In the genomic region with DNA sequence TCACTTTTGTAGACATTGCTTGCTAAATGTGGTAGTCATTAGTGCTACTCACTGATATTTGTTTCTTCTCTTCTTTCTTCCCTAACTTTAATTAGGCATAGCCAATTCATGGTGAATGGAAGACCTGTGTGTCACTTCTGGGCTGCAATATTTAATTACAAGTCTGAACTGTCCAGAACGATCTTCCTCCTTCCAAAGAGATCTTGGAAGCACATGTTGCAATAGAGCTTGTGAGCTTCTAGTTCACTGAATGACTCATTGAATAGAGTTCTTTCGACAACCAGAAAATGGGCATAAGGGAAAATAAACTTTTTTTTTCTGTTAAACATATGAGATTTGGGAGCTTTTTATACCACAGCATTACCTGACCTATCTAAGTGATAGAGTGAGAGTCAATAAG, we compare ENCODE assay signal across 22 cellular contexts.
DNase-seq lines count a peak whose midpoint lies in the region; ATAC-seq and TF ChIP-seq lines count a peak whose summit lies in the region.
"Had no signal": no experiment of that assay in that cellular context is flagged by ENCODE, and none has a peak within 500 bp of the region (broad histone marks: within the 10 kb centered on the region; RNA-seq: fewer than 3 reads in every experiment).

No MANE protein-coding gene starts in this region.

- H3K27ac Mint-ChIP-seq in T-helper 17 cell = no peak overlapping the region
- H3K27ac Mint-ChIP-seq: activated T-helper 17 cell treated with anti-CD3 and anti-CD28 coated beads, Interleukin-2, amount 50 U/mL, for 72 hours; H9; IgD-negative memory B cell had no signal

- H3K4me3 ChIP-seq in brain microvascular endothelial cell (ENCODE audit: low read depth, low read length) = no peak overlapping the region
- H3K4me3 ChIP-seq: right atrium auricular region, SK-N-MC, upper lobe of left lung had no signal

- no peaks in the 10 kb centered on the region for H3K36me3 Mint-ChIP-seq in T-helper 17 cell (ENCODE audit: low read depth)
- H3K36me3 Mint-ChIP-seq: IgD-negative memory B cell had no signal

- DNase-seq in EL = peak; percentile 38
- peak; percentile 71 for DNase-seq in MV-4-11 (lab: John Stamatoyannopoulos, UW)
- DNase-seq in brain microvascular endothelial cell = peak; percentile 24
- peak; percentile 18 for DNase-seq in foreskin melanocyte
- DNase-seq in effector CD8-positive, alpha-beta T cell (lab: John Stamatoyannopoulos, UW) = no peak
- no peak for DNase-seq in T-helper 17 cell
- DNase-seq in NCI-H2107 (lab: John Stamatoyannopoulos, UW) = no peak
- no peak for DNase-seq in NCI-H1092 treated with DMSO at 0.1 percent for 48 hours (lab: John Stamatoyannopoulos, UW)
- DNase-seq: activated CD4-positive, alpha-beta T cell treated with anti-CD3 and anti-CD28 coated beads for 1 hour; DND-41; H9; left ventricle myocardium superior; NCI-H1048; NCI-H2081; NCI-H524; stimulated activated CD4-positive, alpha-beta T cell treated with anti-CD3 and anti-CD28 coated beads, Interleukin-15, amount 100 ng/mL, for 24 hours; stimulated activated naive CD4-positive, alpha-beta T cell; upper lobe of left lung had no signal

- no peaks in the 10 kb centered on the region for H3K36me3 ChIP-seq in brain microvascular endothelial cell (replicated peaks)
- H3K36me3 ChIP-seq: right atrium auricular region, upper lobe of left lung had no signal

- no peaks in the 10 kb centered on the region for H3K9me3 ChIP-seq in T-helper 17 cell (ENCODE audit: control insufficient read depth, low read length, poor library complexity, severe bottlenecking)
- H3K9me3 ChIP-seq: right atrium auricular region, upper lobe of left lung had no signal

- TF ChIP-seq CTCF in brain microvascular endothelial cell (IDR thresholded peaks at IDR 0.05; ENCODE audit: low read depth, low read length, missing control alignments) = no peak

- no peaks in the 10 kb centered on the region for H3K27me3 ChIP-seq in brain microvascular endothelial cell (replicated peaks)
- H3K27me3 ChIP-seq: right atrium auricular region, upper lobe of left lung had no signal

- in situ Hi-C loops in brain microvascular endothelial cell (cut with HindIII; ENCODE audit: low pct_ligation_motif_present, low sequenced_read_pairs) = no loop called here

- no peaks in the 10 kb centered on the region for H3K4me1 Mint-ChIP-seq in T-helper 17 cell
- H3K4me1 Mint-ChIP-seq: activated T-helper 17 cell treated with anti-CD3 and anti-CD28 coated beads, Interleukin-2, amount 50 U/mL, for 72 hours; H9; IgD-negative memory B cell had no signal

- no peak overlapping the region for H3K27ac ChIP-seq in brain microvascular endothelial cell
- H3K27ac ChIP-seq: right atrium auricular region, SK-N-MC, upper lobe of left lung had no signal

- no peak for ATAC-seq in T-helper 17 cell
- ATAC-seq: activated T-helper 17 cell treated with anti-CD3 and anti-CD28 coated beads, Interleukin-2, amount 50 U/mL, for 72 hours; left ventricle myocardium superior had no signal

- H3K27me3 Mint-ChIP-seq in T-helper 17 cell = no peaks in the 10 kb centered on the region
- H3K27me3 Mint-ChIP-seq: activated T-helper 17 cell treated with anti-CD3 and anti-CD28 coated beads, Interleukin-2, amount 50 U/mL, for 72 hours; IgD-negative memory B cell had no signal

- H3K4me3 Mint-ChIP-seq in T-helper 17 cell = no peak overlapping the region
- H3K4me3 Mint-ChIP-seq: activated T-helper 17 cell treated with anti-CD3 and anti-CD28 coated beads, Interleukin-2, amount 50 U/mL, for 72 hours; H9; IgD-negative memory B cell had no signal

Comparison
In these comparisons a context has a peak if more than half of its experiments do, and no peak if none do; other contexts are left out.
1. DNase-seq: peak in EL (single experiment), MV-4-11 (single experiment), brain microvascular endothelial cell (single experiment) and foreskin melanocyte (single experiment); none in effector CD8-positive, alpha-beta T cell (single experiment), T-helper 17 cell (0 of 3), NCI-H2107 (single experiment) and NCI-H1092 treated with DMSO at 0.1 percent for 48 hours (single experiment).